8 cellular contexts compared by ENCODE assay signal in the genomic region with DNA sequence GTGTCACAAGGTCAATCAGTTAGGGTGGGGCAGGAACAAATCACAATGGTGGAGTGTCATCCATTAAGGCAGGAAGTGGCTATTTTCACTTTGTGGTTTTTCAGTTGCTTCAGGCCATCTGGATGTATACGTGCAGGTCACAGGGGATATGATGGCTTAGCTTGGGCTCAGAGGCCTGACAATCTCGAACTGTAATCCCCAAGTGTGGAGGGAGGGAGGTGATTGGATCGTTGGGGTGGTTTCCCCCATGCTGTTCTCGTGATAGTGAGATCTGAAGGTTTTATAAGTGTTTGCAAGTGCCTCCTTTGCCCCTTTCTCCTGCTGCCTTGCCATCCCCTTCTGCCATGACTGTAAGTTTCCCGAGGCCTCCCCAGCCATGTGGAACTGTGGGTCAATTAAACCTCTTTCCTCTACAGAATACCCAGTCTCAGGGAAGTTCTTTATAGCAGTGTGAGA. TPM values are rescaled to one million over a fixed set of nuclear protein-coding genes. Genes with fewer than 3 reads are reported as not detected.
DNase-seq lines count a peak whose midpoint lies in the region; ATAC-seq, FAIRE-seq and TF ChIP-seq lines count a peak whose summit lies in the region.

No MANE protein-coding gene starts in this region.

- H3K4ac ChIP-seq in H1 (replicated peaks; ENCODE audit: insufficient read length, low read depth, low read length): no peak overlapping the region

- H3K23ac ChIP-seq in H1 (ENCODE audit: insufficient read length): no peak overlapping the region

- ATAC-seq in GM18502 (IDR thresholded peaks at IDR 0.05; ENCODE audit: poor library complexity, unreplicated experiment) (peak; percentile 59), GM21717 (IDR thresholded peaks at IDR 0.05; ENCODE audit: unreplicated experiment) (peak; percentile 51)

- H3K27ac ChIP-seq in H1 (ENCODE audit: low read depth, low read length): no peak overlapping the region

- H2AFZ ChIP-seq in H1 (ENCODE audit: low read length): no peak overlapping the region

- H3K79me2 ChIP-seq in H1 (ENCODE audit: control insufficient read depth in 1 of 2, insufficient read depth in 2 of 2, low read length in 2 of 2): no peaks in the 10 kb centered on the region

- H2BK12ac ChIP-seq in H1 (ENCODE audit: low read depth, low read length): no peak overlapping the region

- no peak for TF ChIP-seq CTCF in H1 (IDR thresholded peaks at IDR 0.05; ENCODE audit: control extremely low read depth in 1 of 3, insufficient read depth in 1 of 3, low read depth in 1 of 3, low read length in 3 of 3)

- no peaks in the 10 kb centered on the region for H3K23me2 ChIP-seq in H1 (ENCODE audit: low read depth, low read length)

- CTCF ChIA-PET in H1 (lab: Charles Lee; ENCODE audit: partially characterized antibody): no interaction called here

- no peak for TF ChIP-seq RAD21 in H1 (IDR thresholded peaks at IDR 0.05 in 1 of 2, conservative IDR thresholded peaks at IDR 0.05 in 1 of 2; ENCODE audit: low read depth in 2 of 2, low read length in 2 of 2)

- TF ChIP-seq EP300 in H1 (IDR thresholded peaks at IDR 0.05; ENCODE audit: borderline replicate concordance in 1 of 2, low read depth in 2 of 2, low read length in 2 of 2): no peak

- no peaks in the 10 kb centered on the region for H3K36me3 ChIP-seq in H1 (ENCODE audit: control insufficient read depth in 2 of 4, insufficient read depth in 4 of 4, low read length in 3 of 4)

- TF ChIP-seq POLR2A in H1 (IDR thresholded peaks at IDR 0.05; ENCODE audit: control extremely low read depth in 1 of 2, low read depth in 2 of 2, low read length in 2 of 2): no peak

- H4K5ac ChIP-seq in H1 (ENCODE audit: insufficient read length, low read depth, low read length): no peak overlapping the region

- H3K4me2 ChIP-seq in H1 (ENCODE audit: insufficient read depth in 1 of 2, low read depth in 2 of 2, low read length in 2 of 2): no peak overlapping the region

- H2BK15ac ChIP-seq in H1 (ENCODE audit: low read length): no peak overlapping the region

- H2AK5ac ChIP-seq in H1 (ENCODE audit: low read depth, low read length): no peak overlapping the region

- H3K79me1 ChIP-seq in H1 (ENCODE audit: low read depth, low read length): no peaks in the 10 kb centered on the region

- H2BK20ac ChIP-seq in H1 (ENCODE audit: low read length): no peak overlapping the region

- in situ Hi-C loops in KBM-7 (cut with MboI; ENCODE audit: low pct_unique_long_range_greater_than_20kb, low sequenced_read_pairs): no loop called here

- H3K27me3 ChIP-seq in H1 (replicated peaks in 1 of 4; ENCODE audit: control insufficient read depth in 3 of 4, extremely low read depth in 1 of 4, insufficient read depth in 3 of 4, low read length in 3 of 4): no peaks in the 10 kb centered on the region

- H3K14ac ChIP-seq in H1 (ENCODE audit: insufficient read length): no peak overlapping the region

- no peak overlapping the region for H3K56ac ChIP-seq in H1 (replicated peaks; ENCODE audit: insufficient read length, low read depth, low read length)

- H3K9me3 ChIP-seq in H1 (ENCODE audit: insufficient read depth in 2 of 2, low read depth in 1 of 2, low read length in 1 of 2): no peaks in the 10 kb centered on the region

- H4K20me1 ChIP-seq in H1 (replicated peaks in 1 of 2; ENCODE audit: control insufficient read depth in 1 of 2, insufficient read depth in 2 of 2, low read length in 2 of 2): no peaks in the 10 kb centered on the region

- no peak overlapping the region for H3K18ac ChIP-seq in H1 (ENCODE audit: extremely low read depth, low read length)

- no peak overlapping the region for H4K8ac ChIP-seq in H1 (ENCODE audit: extremely low read depth, insufficient read depth, low read length)

- WGBS in H1 (ENCODE audit: extremely low coverage in 1 of 2, insufficient coverage in 1 of 2, insufficient read length in 1 of 2, insufficient replicate concordance in 2 of 2, low coverage in 1 of 2, low lambda C conversion rate in 2 of 2, missing lambda C conversion rate in 1 of 2), 2 experiments: 85% methylated on average over 3 of the region's 5 CpGs; no CpG with 5 or more reads in 1 of the 2 experiments

- no peak overlapping the region for H3K9ac ChIP-seq in H1 (replicated peaks in 1 of 4; ENCODE audit: extremely low read depth in 1 of 4, low read depth in 3 of 4, low read length in 3 of 4)

- FAIRE-seq in H1 (lab: Jason Lieb, UNC): peak; percentile 48

- H2BK120ac ChIP-seq in H1 (replicated peaks; ENCODE audit: low read depth, low read length): no peak overlapping the region

- H2BK5ac ChIP-seq in H1 (ENCODE audit: low read depth, low read length): no peak overlapping the region

- POLR2A ChIA-PET in H1 (lab: Charles Lee; ENCODE audit: partially characterized antibody): no interaction called here

- DNase-seq in KBM-7 (peak; percentile 65), H1 (ENCODE audit: low read depth in 1 of 2, low spot score in 2 of 2) (no peak), cerebellar cortex (ENCODE audit: low spot score) (no peak), occipital lobe (lab: John Stamatoyannopoulos, UW) (no peak), hepatic stellate cell (ENCODE audit: low spot score) (no peak), NCI-H226 (no peak)

- no peak overlapping the region for H4K91ac ChIP-seq in H1 (replicated peaks; ENCODE audit: insufficient read length, low read length)

- H3K4me1 ChIP-seq in H1 (replicated peaks in 1 of 4; ENCODE audit: control insufficient read depth in 3 of 4, insufficient read depth in 4 of 4, low read length in 3 of 4): peaks cover 0 to 3% (median 0%) of the 10 kb centered on the region in 4 experiments; a peak in 1 of 7 replicates

- H3K4me3 ChIP-seq in H1 (ENCODE audit: extremely low read depth in 1 of 4, insufficient read depth in 2 of 4, low read depth in 3 of 4, low read length in 4 of 4): no peak overlapping the region

TF ChIP-seq in H1, 55 proteins besides CTCF, POLR2A, EP300 and RAD21:
- TF ChIP-seq RXRA (IDR thresholded peaks at IDR 0.05; ENCODE audit: insufficient read depth, low read depth, low read length) (no peak), GTF2F1 (IDR thresholded peaks at IDR 0.05; ENCODE audit: borderline replicate concordance, low read depth, low read length) (no peak), RFX5 (IDR thresholded peaks at IDR 0.05; ENCODE audit: borderline replicate concordance, low read depth, low read length) (no peak), BACH1 (IDR thresholded peaks at IDR 0.05; ENCODE audit: low read length) (no peak), CHD1 (IDR thresholded peaks at IDR 0.05; ENCODE audit: low read depth, low read length) (no peak), CTBP2 (IDR thresholded peaks at IDR 0.05; ENCODE audit: borderline replicate concordance, insufficient read depth, insufficient read length, low read length) (no peak), SUZ12 (IDR thresholded peaks at IDR 0.05; ENCODE audit: low read length) (no peak), NRF1 (IDR thresholded peaks at IDR 0.05; ENCODE audit: low read depth, low read length) (no peak), SAP30 (IDR thresholded peaks at IDR 0.05; ENCODE audit: insufficient read depth, insufficient replicate concordance, low read length) (no peak), JUN (IDR thresholded peaks at IDR 0.05; ENCODE audit: low read depth, low read length) (no peak), HDAC6 (IDR thresholded peaks at IDR 0.05; ENCODE audit: low read depth, low read length) (no peak), KDM4A (IDR thresholded peaks at IDR 0.05; ENCODE audit: low read depth, low read length, severe bottlenecking) (no peak), SIN3A (conservative IDR thresholded peaks at IDR 0.05 in 1 of 2, IDR thresholded peaks at IDR 0.05 in 1 of 2; ENCODE audit: low read depth in 1 of 2, low read length in 2 of 2) (no peak), SP1 (IDR thresholded peaks at IDR 0.05; ENCODE audit: low read depth, low read length) (no peak)

RNA-seq across cellular contexts. Expression of a gene that starts 36.7 kb away (rescaled TPM):
- 1.4 and 1.5 TPM in 2 replicates for total RNA-seq in H1 (2021; fragmentation: NEBNext Ultra II Directional; extraction: Animal tissue kit (Norgen Biotek cat#: 25700))
- 0.39 and 0.67 TPM in 2 replicates for polyA plus RNA-seq in H1 (2011; rRNA removed)
- 0.39 TPM for polyA plus RNA-seq in H1 (2011; cell fraction: cytosol; rRNA removed)
- 1.4 TPM for polyA plus RNA-seq in H1 (2011; cell fraction: nucleus; rRNA removed)
- polyA plus RNA-seq in H1 (2012, experiment 1 of 2): 0.74 to 1.3 TPM (median 0.95 TPM) in 4 replicates
- polyA plus RNA-seq in H1 (2012, experiment 2 of 2): 0.12 TPM
- 1.3 TPM for polyA plus RNA-seq in H1 (2013, experiment 1 of 2)
- 1.3 TPM for polyA plus RNA-seq in H1 (2013, experiment 2 of 2)
- 2.3 and 3.1 TPM in 2 replicates for polyA minus RNA-seq in H1 (2011; rRNA and poly(A)+ RNA removed)
- polyA minus RNA-seq in H1 (2011; cell fraction: cytosol; rRNA and poly(A)+ RNA removed): 0.59 TPM
- 5.3 TPM for polyA minus RNA-seq in H1 (2011; cell fraction: nucleus; rRNA and poly(A)+ RNA removed)
- total RNA-seq in occipital lobe: 4.4 TPM

RNA-seq across cellular contexts. Expression of a gene that starts 37.1 kb away (rescaled TPM):
- 27.2 and 29.4 TPM in 2 replicates for total RNA-seq in H1 (2021; fragmentation: NEBNext Ultra II Directional; extraction: Animal tissue kit (Norgen Biotek cat#: 25700))
- polyA plus RNA-seq in H1 (2011; rRNA removed): 21.8 and 30.2 TPM in 2 replicates
- 30.4 TPM for polyA plus RNA-seq in H1 (2011; cell fraction: cytosol; rRNA removed)
- polyA plus RNA-seq in H1 (2011; cell fraction: nucleus; rRNA removed): 14.6 TPM
- polyA plus RNA-seq in H1 (2012, experiment 1 of 2): 24.3 to 30.8 TPM (median 26.6 TPM) in 4 replicates
- polyA plus RNA-seq in H1 (2012, experiment 2 of 2): 4.2 TPM
- 14.9 TPM for polyA plus RNA-seq in H1 (2013, experiment 1 of 2)
- polyA plus RNA-seq in H1 (2013, experiment 2 of 2): 14.6 TPM
- 30.6 and 33.5 TPM in 2 replicates for polyA minus RNA-seq in H1 (2011; rRNA and poly(A)+ RNA removed)
- 15.5 TPM for polyA minus RNA-seq in H1 (2011; cell fraction: cytosol; rRNA and poly(A)+ RNA removed)
- 17.3 TPM for polyA minus RNA-seq in H1 (2011; cell fraction: nucleus; rRNA and poly(A)+ RNA removed)
- 5.8 TPM for total RNA-seq in occipital lobe
